9 cellular contexts compared by ENCODE assay signal in the genomic region with DNA sequence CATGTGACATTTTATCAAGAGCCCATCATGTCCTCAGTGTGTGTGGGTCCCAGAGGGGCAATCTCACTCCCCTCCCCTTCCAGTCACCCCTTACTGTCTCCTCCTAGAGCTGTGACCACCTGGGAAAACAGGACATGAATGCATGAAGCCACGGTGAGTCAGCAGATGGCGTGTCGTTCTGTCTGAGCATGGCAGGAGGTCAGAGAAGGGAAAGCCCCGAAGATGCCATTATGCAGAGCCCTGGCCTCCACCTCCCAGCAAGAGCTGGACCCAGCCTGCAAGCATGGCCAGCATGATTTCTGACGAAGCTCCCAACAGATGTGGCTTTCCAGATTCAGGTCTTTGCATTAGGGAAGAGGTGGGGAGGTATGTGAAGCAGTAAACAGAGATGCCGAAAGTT.
DNase-seq lines count a peak whose midpoint lies in the region; ATAC-seq and TF ChIP-seq lines count a peak whose summit lies in the region.
"Had no signal": no experiment of that assay in that cellular context is flagged by ENCODE, and none has a peak within 500 bp of the region (broad histone marks: within the 10 kb centered on the region; RNA-seq: fewer than 3 reads in every experiment).

No MANE protein-coding gene starts in this region.

- H3K27me3 ChIP-seq in naive thymus-derived CD4-positive, alpha-beta T cell (ENCODE audit: control insufficient read depth in 2 of 2, insufficient read depth in 2 of 2, low read length in 2 of 2) = no peaks in the 10 kb centered on the region

- no peaks in the 10 kb centered on the region for H3K36me3 ChIP-seq in naive thymus-derived CD4-positive, alpha-beta T cell (ENCODE audit: control insufficient read depth in 2 of 3, insufficient read depth in 3 of 3, low read length in 3 of 3)
- H3K36me3 ChIP-seq: heart left ventricle had no signal

- ATAC-seq in GM21723 (IDR thresholded peaks at IDR 0.05; ENCODE audit: unreplicated experiment) (peak; percentile 50), left ventricle myocardium superior (no peak)
- no peak for ATAC-seq in naive thymus-derived CD4-positive, alpha-beta T cell
- ATAC-seq: heart left ventricle had no signal

- no peaks in the 10 kb centered on the region for H3K36me3 Mint-ChIP-seq in naive thymus-derived CD4-positive, alpha-beta T cell

- H3K27ac Mint-ChIP-seq in naive thymus-derived CD4-positive, alpha-beta T cell = no peak overlapping the region

- no peak overlapping the region for H3K27ac ChIP-seq in naive thymus-derived CD4-positive, alpha-beta T cell (ENCODE audit: low read depth, low read length)
- H3K27ac ChIP-seq: heart left ventricle had no signal

- CTCF ChIA-PET in naive thymus-derived CD4-positive, alpha-beta T cell (lab: Charles Lee) = no interaction called here

- H3K4me3 Mint-ChIP-seq in naive thymus-derived CD4-positive, alpha-beta T cell = no peak overlapping the region

- H3K27me3 Mint-ChIP-seq in naive thymus-derived CD4-positive, alpha-beta T cell = peaks cover 10 to 31% (median 23%) of the 10 kb centered on the region in 5 donors

- no peaks in the 10 kb centered on the region for H3K9me3 ChIP-seq in naive thymus-derived CD4-positive, alpha-beta T cell (ENCODE audit: control insufficient read depth in 2 of 3, low read length in 3 of 3)
- H3K9me3 ChIP-seq: heart left ventricle had no signal

- POLR2A ChIA-PET in naive thymus-derived CD4-positive, alpha-beta T cell (lab: Charles Lee) = interaction anchor here (0.6 kb wide), 1 partner anchor 93 kb away, joined by 3 read pairs; no protein-coding TSS in a partner anchor

- H3K4me3 ChIP-seq in GM12875 (ENCODE audit: low read depth, low read length) = no peak overlapping the region
- no peak overlapping the region for H3K4me3 ChIP-seq in naive thymus-derived CD4-positive, alpha-beta T cell (ENCODE audit: low read length)
- H3K4me3 ChIP-seq: heart left ventricle had no signal

- DNase-seq in LHCN-M2 (ENCODE audit: low read depth) = peak; percentile 8
- DNase-seq in iPS-NIHi11 (ENCODE audit: low spot score) = peak; percentile 47
- DNase-seq in naive thymus-derived CD4-positive, alpha-beta T cell = no peak
- DNase-seq in HuH-7.5 (ENCODE audit: low spot score) = no peak
- DNase-seq in NOMO-1 (lab: John Stamatoyannopoulos, UW; ENCODE audit: unreplicated experiment in 2 of 2) = no peak
- no peak for DNase-seq in left ventricle myocardium superior
- DNase-seq: heart left ventricle had no signal

- peaks cover 0 to 1% (median 0%) of the 10 kb centered on the region in 7 donors for H3K4me1 Mint-ChIP-seq in naive thymus-derived CD4-positive, alpha-beta T cell

- no peaks in the 10 kb centered on the region for H3K4me1 ChIP-seq in naive thymus-derived CD4-positive, alpha-beta T cell (ENCODE audit: control insufficient read depth in 2 of 2, insufficient read depth in 2 of 2, low read length in 2 of 2)
- H3K4me1 ChIP-seq: heart left ventricle had no signal

- H3K9me3 Mint-ChIP-seq in naive thymus-derived CD4-positive, alpha-beta T cell = peaks cover 0 to 4% (median 0%) of the 10 kb centered on the region in 11 donors

- intact Hi-C loops in naive thymus-derived CD4-positive, alpha-beta T cell (cut with micrococcal nuclease) = no loop called here
- intact Hi-C loops in left ventricle myocardium superior (cut with micrococcal nuclease) = no loop called here

- peak; percentile 57; the same call in 1 of the 2 replicates for TF ChIP-seq CTCF in GM12875 (IDR thresholded peaks at IDR 0.05; ENCODE audit: borderline replicate concordance, insufficient read depth, low read depth, low read length)

Comparison
In these comparisons a context has a peak if more than half of its experiments do, and no peak if none do; other contexts are left out.
1. DNase-seq: peak in LHCN-M2 (single experiment) and iPS-NIHi11 (single experiment); none in naive thymus-derived CD4-positive, alpha-beta T cell (0 of 9), HuH-7.5 (single experiment), NOMO-1 (0 of 2) and left ventricle myocardium superior (single experiment).